ENCODE assay signal across 34 cellular contexts in the genomic region with DNA sequence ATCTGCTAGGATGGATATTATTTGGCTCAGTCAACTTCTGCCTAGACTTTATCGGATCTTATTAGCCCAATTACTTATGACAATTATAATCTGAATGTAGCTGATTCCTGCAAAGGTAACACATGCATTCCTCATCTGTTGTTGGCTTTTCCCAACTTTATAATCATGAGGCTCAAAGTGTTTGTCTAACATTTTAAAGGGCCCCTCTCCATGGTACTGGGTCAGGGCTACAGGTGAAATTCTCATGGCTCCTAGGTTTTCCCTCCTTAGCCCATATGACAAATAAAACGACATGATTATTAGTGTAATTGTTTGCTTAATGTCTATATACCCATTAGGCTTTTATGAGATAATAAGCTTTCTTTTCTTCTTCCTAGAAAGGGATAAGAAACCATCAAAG.
"Had no signal": no experiment of that assay in that cellular context is flagged by ENCODE, and none has a peak within 500 bp of the region (broad histone marks: within the 10 kb centered on the region; RNA-seq: fewer than 3 reads in every experiment).

No MANE protein-coding gene starts in this region.

- H3K4me3 ChIP-seq: adrenal gland, body of pancreas, breast epithelium had no signal

- FAIRE-seq: astrocyte, TTC549 had no signal

- H3K9me3 Mint-ChIP-seq: activated B cell treated with CpG ODN at 0.5 μM for 24 hours; activated CD4-positive, alpha-beta memory T cell treated with anti-CD3 and anti-CD28 coated beads for 36 hours; activated CD4-positive, alpha-beta T cell treated with anti-CD3 and anti-CD28 coated beads, Interleukin-2, amount 10 ng/mL, durations not matched to agents 24 days and 14 days; activated CD8-positive, alpha-beta T cell treated with anti-CD3 and anti-CD28 coated beads for 36 hours; activated naive CD4-positive, alpha-beta T cell treated with anti-CD3 and anti-CD28 coated beads for 36 hours; activated naive CD4-positive, alpha-beta T cell treated with anti-CD3 and anti-CD28 coated beads, Interleukin-2, amount 50 U/mL, for 72 hours; activated naive CD8-positive, alpha-beta T cell treated with anti-CD3 and anti-CD28 coated beads for 36 hours; activated T-cell treated with anti-CD3 and anti-CD28 coated beads, Interleukin-2, amount 50 U/mL, for 4 hours; activated T-cell treated with anti-CD3 and anti-CD28 coated beads, Interleukin-2, amount 50 U/mL, for 72 hours; activated T-helper 1 cell treated with anti-CD3 and anti-CD28 coated beads, Interleukin-12 subunit alpha, Interleukin-12 subunit beta, Interleukin-2, Interleukin-4 antibody, amounts not matched to agents 30 ng/mL and 10 ng/mL and 1 ng/mL, durations not matched to agents 14 hours and 24 hours and 36 hours; activated T-helper 17 cell treated with anti-CD3 and anti-CD28 coated beads, Interleukin-2, amount 50 U/mL, for 72 hours had no signal

- H3K36me3 ChIP-seq: adrenal gland, brain microvascular endothelial cell, breast epithelium had no signal

- H3K36me3 Mint-ChIP-seq: activated CD4-positive, alpha-beta memory T cell treated with anti-CD3 and anti-CD28 coated beads for 36 hours; activated naive CD4-positive, alpha-beta T cell treated with anti-CD3 and anti-CD28 coated beads, Interleukin-2, amount 50 U/mL, for 72 hours; activated naive CD8-positive, alpha-beta T cell treated with anti-CD3 and anti-CD28 coated beads for 36 hours had no signal

- ATAC-seq: activated CD8-positive, alpha-beta T cell treated with anti-CD3 and anti-CD28 coated beads for 36 hours; activated naive CD4-positive, alpha-beta T cell treated with anti-CD3 and anti-CD28 coated beads, Interleukin-2, amount 50 U/mL, for 72 hours; activated T-cell treated with anti-CD3 and anti-CD28 coated beads, Interleukin-2, amount 50 U/mL, for 4 hours; activated T-cell treated with anti-CD3 and anti-CD28 coated beads, Interleukin-2, amount 50 U/mL, for 72 hours; activated T-helper 17 cell treated with anti-CD3 and anti-CD28 coated beads, Interleukin-2, amount 50 U/mL, for 72 hours; body of pancreas; T-helper 17 cell had no signal

- H3K27me3 Mint-ChIP-seq: activated B cell treated with CpG ODN at 0.5 μM for 24 hours; activated CD4-positive, alpha-beta memory T cell treated with anti-CD3 and anti-CD28 coated beads for 36 hours had no signal

- H3K9me3 ChIP-seq: adrenal gland, body of pancreas, breast epithelium had no signal

- DNase-seq: activated B cell treated with CpG ODN at 0.5 μM for 24 hours; activated CD4-positive, alpha-beta memory T cell treated with anti-CD3 and anti-CD28 coated beads for 36 hours; activated CD4-positive, alpha-beta T cell treated with anti-CD3 and anti-CD28 coated beads for 4 hours; activated CD4-positive, alpha-beta T cell treated with anti-CD3 and anti-CD28 coated beads, Interleukin-2, amount 10 ng/mL, durations not matched to agents 24 days and 14 days; activated CD4-positive, alpha-beta T cell treated with anti-CD3 and anti-CD28 coated beads, Interleukin-2, amount 50 U/mL, for 1 hour; activated CD4-positive, alpha-beta T cell treated with anti-CD3 and anti-CD28 coated beads, Interleukin-2, amount 50 U/mL, for 4 hours; activated CD4-positive, CD25-positive, alpha-beta regulatory T cell treated with anti-CD3 and anti-CD28 coated beads, Interleukin-2, amount 50 U/mL, for 72 hours; activated CD8-positive, alpha-beta memory T cell treated with anti-CD3 and anti-CD28 coated beads, Interleukin-2, amount 50 U/mL, for 4 hours; activated CD8-positive, alpha-beta T cell treated with anti-CD3 and anti-CD28 coated beads for 36 hours; activated effector memory CD4-positive, alpha-beta T cell treated with anti-CD3 and anti-CD28 coated beads, Interleukin-2, amount 50 U/mL, for 16 hours; activated gamma-delta T cell treated with Interleukin-2 at 50 U/mL for 16 hours; activated naive CD4-positive, alpha-beta T cell; activated naive CD4-positive, alpha-beta T cell treated with anti-CD3 and anti-CD28 coated beads for 36 hours; activated naive CD4-positive, alpha-beta T cell treated with anti-CD3 and anti-CD28 coated beads, Interleukin-2, amount 50 U/mL, for 16 hours; activated naive CD8-positive, alpha-beta T cell treated with anti-CD3 and anti-CD28 coated beads for 36 hours; activated T-cell treated with anti-CD3 and anti-CD28 coated beads for 4 hours; activated T-cell treated with anti-CD3 and anti-CD28 coated beads, Interleukin-2, amount 50 U/mL, for 1 hour; activated T-cell treated with anti-CD3 and anti-CD28 coated beads, Interleukin-2, amount 50 U/mL, for 4 hours; activated T-cell treated with anti-CD3 and anti-CD28 coated beads, Interleukin-2, amount 50 U/mL, for 72 hours; adrenal gland; amniotic stem cell; aorta; body of pancreas; brain microvascular endothelial cell; central memory CD4-positive, alpha-beta T cell; T-helper 17 cell; T-helper 9 cell had no signal

- H3K27ac Mint-ChIP-seq: activated B cell treated with CpG ODN at 0.5 μM for 24 hours; activated CD4-positive, alpha-beta memory T cell treated with anti-CD3 and anti-CD28 coated beads for 36 hours; activated CD4-positive, alpha-beta T cell treated with anti-CD3 and anti-CD28 coated beads, Interleukin-2, amount 10 ng/mL, durations not matched to agents 24 days and 14 days; activated CD8-positive, alpha-beta T cell treated with anti-CD3 and anti-CD28 coated beads for 36 hours; activated naive CD4-positive, alpha-beta T cell treated with anti-CD3 and anti-CD28 coated beads for 36 hours; activated naive CD4-positive, alpha-beta T cell treated with anti-CD3 and anti-CD28 coated beads, Interleukin-2, amount 50 U/mL, for 72 hours; activated naive CD8-positive, alpha-beta T cell treated with anti-CD3 and anti-CD28 coated beads for 36 hours; activated T-cell treated with anti-CD3 and anti-CD28 coated beads, Interleukin-2, amount 50 U/mL, for 72 hours; activated T-helper 1 cell treated with anti-CD3 and anti-CD28 coated beads, Interleukin-12 subunit alpha, Interleukin-12 subunit beta, Interleukin-2, Interleukin-4 antibody, amounts not matched to agents 30 ng/mL and 10 ng/mL and 1 ng/mL, durations not matched to agents 14 hours and 24 hours and 36 hours; activated T-helper 17 cell treated with anti-CD3 and anti-CD28 coated beads, Interleukin-2, amount 50 U/mL, for 72 hours; T-helper 17 cell had no signal

- H3K27ac ChIP-seq: adrenal gland, body of pancreas, brain microvascular endothelial cell, breast epithelium, VCaP had no signal

- H3K4me1 ChIP-seq: breast epithelium had no signal

- H3K4me3 Mint-ChIP-seq: activated B cell treated with CpG ODN at 0.5 μM for 24 hours; activated CD4-positive, alpha-beta memory T cell treated with anti-CD3 and anti-CD28 coated beads for 36 hours; activated CD4-positive, alpha-beta T cell treated with anti-CD3 and anti-CD28 coated beads, Interleukin-2, amount 10 ng/mL, durations not matched to agents 24 days and 14 days; activated CD8-positive, alpha-beta T cell treated with anti-CD3 and anti-CD28 coated beads for 36 hours; activated naive CD4-positive, alpha-beta T cell treated with anti-CD3 and anti-CD28 coated beads for 36 hours; activated naive CD8-positive, alpha-beta T cell treated with anti-CD3 and anti-CD28 coated beads for 36 hours; activated T-cell treated with anti-CD3 and anti-CD28 coated beads, Interleukin-2, amount 50 U/mL, for 4 hours; activated T-cell treated with anti-CD3 and anti-CD28 coated beads, Interleukin-2, amount 50 U/mL, for 72 hours; activated T-helper 1 cell treated with anti-CD3 and anti-CD28 coated beads, Interleukin-12 subunit alpha, Interleukin-12 subunit beta, Interleukin-2, Interleukin-4 antibody, amounts not matched to agents 30 ng/mL and 10 ng/mL and 1 ng/mL, durations not matched to agents 14 hours and 24 hours and 36 hours; activated T-helper 17 cell treated with anti-CD3 and anti-CD28 coated beads, Interleukin-2, amount 50 U/mL, for 72 hours; T-helper 17 cell had no signal
